8 cellular contexts compared by ENCODE assay signal in the genomic region with DNA sequence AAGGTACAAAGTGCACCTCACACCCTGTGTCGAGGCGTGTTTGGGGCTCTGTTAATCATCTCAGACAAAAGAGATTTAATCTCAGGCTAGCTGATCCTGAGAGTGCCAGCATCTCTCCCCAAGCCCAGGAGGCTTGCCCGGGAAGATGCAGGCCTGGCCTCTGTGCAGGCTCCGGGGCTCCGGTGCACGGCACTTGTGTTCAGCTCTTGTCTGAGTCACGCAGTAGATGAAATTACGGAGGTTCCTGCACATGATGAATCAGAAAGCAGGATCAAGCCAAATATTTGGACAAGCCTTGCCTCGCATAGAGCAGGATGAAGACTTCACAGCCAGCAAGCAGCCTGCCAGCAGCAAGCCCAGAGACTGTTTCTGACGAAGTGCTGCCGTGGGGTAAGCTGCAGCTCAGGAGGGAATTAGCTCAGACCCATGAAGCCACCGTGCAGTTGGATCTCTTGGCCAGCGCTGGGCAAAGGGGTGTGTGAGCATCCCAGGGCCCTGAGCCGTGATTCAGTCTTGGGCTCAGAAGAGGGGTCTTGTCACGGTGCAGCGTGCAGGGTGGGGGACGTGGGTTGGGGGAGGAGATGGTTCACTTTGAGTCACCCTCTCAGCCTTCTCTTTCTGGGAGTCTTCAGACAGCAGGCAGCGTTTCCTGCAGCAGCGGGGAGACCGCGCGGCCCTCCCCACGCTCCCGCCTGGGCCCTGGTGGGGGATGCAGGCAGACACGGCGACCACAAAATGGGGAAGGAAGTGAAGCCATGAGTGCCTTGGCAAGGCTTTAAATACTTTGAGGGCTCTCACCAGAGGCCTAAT.
DNase-seq lines count a peak whose midpoint lies in the region; ATAC-seq and TF ChIP-seq lines count a peak whose summit lies in the region.

No MANE protein-coding gene starts in this region.

- H3K27me3 Mint-ChIP-seq in activated T-helper 2 cell treated with anti-CD3 and anti-CD28 coated beads, Interferon-gamma antibody, Interleukin-2, Interleukin-4, amounts not matched to agents 10 μg/mL and 5 μg/mL and 100 μg/mL, durations not matched to agents 14 hours and 24 hours and 36 hours (ENCODE audit: low read depth) = no peaks in the 10 kb centered on the region

- H3K36me3 Mint-ChIP-seq in activated T-helper 2 cell treated with anti-CD3 and anti-CD28 coated beads, Interferon-gamma antibody, Interleukin-2, Interleukin-4, amounts not matched to agents 10 μg/mL and 5 μg/mL and 100 μg/mL, durations not matched to agents 14 hours and 24 hours and 36 hours (ENCODE audit: low read depth) = no peaks in the 10 kb centered on the region

- TF ChIP-seq CTCF in GM13976 (IDR thresholded peaks at IDR 0.05; ENCODE audit: borderline replicate concordance, control extremely low read depth, extremely low read depth, insufficient read depth, missing control alignments) (no peak), choroid plexus epithelial cell (conservative IDR thresholded peaks at IDR 0.05; ENCODE audit: low read depth, low read length) (no peak), upper lobe of right lung (IDR thresholded peaks at IDR 0.05) (no peak)

- intact Hi-C loops in upper lobe of right lung (cut with DNase I) = no loop called here
- intact Hi-C loops in activated T-helper 2 cell treated with anti-CD3 and anti-CD28 coated beads, Interferon-gamma antibody, Interleukin-2, Interleukin-4, amounts not matched to agents 10 μg/mL and 5 μg/mL and 100 μg/mL, durations not matched to agents 14 hours and 24 hours and 36 hours (cut with micrococcal nuclease) = no loop called here

- H4K91ac ChIP-seq in mesenchymal stem cell (ENCODE audit: low read length) = peak overlapping the region; percentile 71

- no peaks in the 10 kb centered on the region for H3K9me3 Mint-ChIP-seq in activated T-helper 2 cell treated with anti-CD3 and anti-CD28 coated beads, Interferon-gamma antibody, Interleukin-2, Interleukin-4, amounts not matched to agents 10 μg/mL and 5 μg/mL and 100 μg/mL, durations not matched to agents 14 hours and 24 hours and 36 hours

- peak overlapping the region; percentile 51 for H2AFZ ChIP-seq in mesenchymal stem cell (ENCODE audit: low read depth, low read length)

- no peaks in the 10 kb centered on the region for H3K9me3 ChIP-seq in mesenchymal stem cell (ENCODE audit: control insufficient read depth, low read length)
- no peaks in the 10 kb centered on the region for H3K9me3 ChIP-seq in upper lobe of right lung

- H2AK5ac ChIP-seq in mesenchymal stem cell (ENCODE audit: low read length, severe bottlenecking) = no peak overlapping the region

- peak overlapping the region; percentile 46 for H3K9ac ChIP-seq in mesenchymal stem cell (ENCODE audit: low read length)

- H3K27ac Mint-ChIP-seq in activated T-helper 2 cell treated with anti-CD3 and anti-CD28 coated beads, Interferon-gamma antibody, Interleukin-2, Interleukin-4, amounts not matched to agents 10 μg/mL and 5 μg/mL and 100 μg/mL, durations not matched to agents 14 hours and 24 hours and 36 hours = no peak overlapping the region

- H2BK12ac ChIP-seq in mesenchymal stem cell (ENCODE audit: low read length in 2 of 2) = peak overlapping the region in 1 of 2 experiments; percentile 87

- H3K4me3 ChIP-seq in choroid plexus epithelial cell (ENCODE audit: low read depth, low read length) (peak overlapping the region; percentile 22), mesenchymal stem cell (ENCODE audit: insufficient read depth in 1 of 2, low read depth in 1 of 2, low read length in 2 of 2) (no peak overlapping the region), upper lobe of right lung (no peak overlapping the region)

- peak overlapping the region; percentile 35 for H3K27ac ChIP-seq in mesenchymal stem cell (ENCODE audit: low read length, poor library complexity, severe bottlenecking)
- H3K27ac ChIP-seq in upper lobe of right lung = peak overlapping the region; percentile 68

- DNase-seq in GM13976 (ENCODE audit: low spot score) = peak; percentile 61
- DNase-seq in SIG-M5 treated with dmso at 0.1 percent for 504 hours (lab: John Stamatoyannopoulos, UW; ENCODE audit: unreplicated experiment) = peak; percentile 84
- peak; percentile 97 for DNase-seq in choroid plexus epithelial cell (ENCODE audit: low read depth)
- peak; percentile 96 for DNase-seq in mesenchymal stem cell
- no peak for DNase-seq in upper lobe of right lung
- no peak for DNase-seq in HT-29 (ENCODE audit: low spot score)
- DNase-seq in activated T-helper 2 cell treated with anti-CD3 and anti-CD28 coated beads, Interferon-gamma antibody, Interleukin-2, Interleukin-4, amounts not matched to agents 10 μg/mL and 5 μg/mL and 100 μg/mL, durations not matched to agents 14 hours and 24 hours and 36 hours (ENCODE audit: low spot score) = no peak

- H3K4ac ChIP-seq in mesenchymal stem cell (ENCODE audit: low read depth in 1 of 2, low read length in 2 of 2) = peak overlapping the region in 1 of 2 experiments; percentile 22

- H3K23ac ChIP-seq in mesenchymal stem cell (ENCODE audit: low read length in 2 of 2) = peak overlapping the region in 1 of 2 experiments; percentile 9

- peak overlapping the region; percentile 34 to 88 for H3K18ac ChIP-seq in mesenchymal stem cell (ENCODE audit: low read depth in 1 of 2, low read length in 2 of 2)

- in situ Hi-C loops in GM13976 (cut with MboI; ENCODE audit: low sequenced_read_pairs, unreplicated experiment) = no loop called here

- H2BK120ac ChIP-seq in mesenchymal stem cell (ENCODE audit: low read depth, low read length) = no peak overlapping the region

- no peaks in the 10 kb centered on the region for H3K36me3 ChIP-seq in mesenchymal stem cell (ENCODE audit: control insufficient read depth in 1 of 2, insufficient read depth in 2 of 2, low read depth in 1 of 2, low read length in 2 of 2)
- H3K36me3 ChIP-seq in upper lobe of right lung = no peaks in the 10 kb centered on the region

- no peak overlapping the region for H3K4me3 Mint-ChIP-seq in activated T-helper 2 cell treated with anti-CD3 and anti-CD28 coated beads, Interferon-gamma antibody, Interleukin-2, Interleukin-4, amounts not matched to agents 10 μg/mL and 5 μg/mL and 100 μg/mL, durations not matched to agents 14 hours and 24 hours and 36 hours (ENCODE audit: low read depth)

- no peaks in the 10 kb centered on the region for H3K27me3 ChIP-seq in mesenchymal stem cell (ENCODE audit: control insufficient read depth in 1 of 2, insufficient read depth in 1 of 2, low read length in 2 of 2)
- H3K27me3 ChIP-seq in upper lobe of right lung = no peaks in the 10 kb centered on the region

- WGBS in mesenchymal stem cell = 42% methylated on average over 26 of the region's 26 CpGs

- peak; percentile 46 for ATAC-seq in HG02938 (IDR thresholded peaks at IDR 0.05; ENCODE audit: unreplicated experiment)
- peak; percentile 48 for ATAC-seq in upper lobe of right lung

- H3K79me1 ChIP-seq in mesenchymal stem cell (replicated peaks; ENCODE audit: low read length, poor library complexity, severe bottlenecking) = no peaks in the 10 kb centered on the region

- no peak overlapping the region for H2BK5ac ChIP-seq in mesenchymal stem cell (ENCODE audit: low read depth, low read length, poor library complexity, severe bottlenecking)

- peak overlapping the region; percentile 9 for H4K8ac ChIP-seq in mesenchymal stem cell (ENCODE audit: low read length)

- peak overlapping the region; percentile 5 for H3K4me2 ChIP-seq in mesenchymal stem cell (ENCODE audit: low read length, poor library complexity, severe bottlenecking)

- H3K14ac ChIP-seq in mesenchymal stem cell (ENCODE audit: low read length in 2 of 2) = peak overlapping the region in 1 of 2 experiments; percentile 86

- peak overlapping the region; percentile 71 for H2BK15ac ChIP-seq in mesenchymal stem cell (ENCODE audit: low read depth, poor library complexity, severe bottlenecking)

- H3K4me1 Mint-ChIP-seq in activated T-helper 2 cell treated with anti-CD3 and anti-CD28 coated beads, Interferon-gamma antibody, Interleukin-2, Interleukin-4, amounts not matched to agents 10 μg/mL and 5 μg/mL and 100 μg/mL, durations not matched to agents 14 hours and 24 hours and 36 hours (ENCODE audit: low read depth) = peaks cover 7% of the 10 kb centered on the region

- H3K4me1 ChIP-seq in mesenchymal stem cell (ENCODE audit: control insufficient read depth, insufficient read depth, low read depth, low read length) (peaks cover 10% of the 10 kb centered on the region), upper lobe of right lung (peaks cover 39% of the 10 kb centered on the region)

Comparison
In these comparisons a context has a peak if more than half of its experiments do, and no peak if none do; other contexts are left out.
1. DNase-seq: peak in GM13976 (single experiment), SIG-M5 treated with dmso at 0.1 percent for 504 hours (single experiment), choroid plexus epithelial cell (single experiment) and mesenchymal stem cell (single experiment); none in upper lobe of right lung (single experiment), HT-29 (single experiment) and activated T-helper 2 cell treated with anti-CD3 and anti-CD28 coated beads, Interferon-gamma antibody, Interleukin-2, Interleukin-4, amounts not matched to agents 10 μg/mL and 5 μg/mL and 100 μg/mL, durations not matched to agents 14 hours and 24 hours and 36 hours (single experiment).